ENCODE assay signal across 13 cellular contexts in genomic region chr19:5563941-5564612, GRCh38. TPM values are rescaled to one million over a fixed set of nuclear protein-coding genes. Genes with fewer than 3 reads are reported as not detected.
DNase-seq lines count a peak whose midpoint lies in the region; ATAC-seq and TF ChIP-seq lines count a peak whose summit lies in the region.
"Had no signal": no experiment of that assay in that cellular context is flagged by ENCODE, and none has a peak within 500 bp of the region (broad histone marks: within the 10 kb centered on the region; RNA-seq: fewer than 3 reads in every experiment).

No MANE protein-coding gene starts in this region.

- no TSS peak for BruUV-seq in PC-3 (replicated peaks; lab: Mats Ljungman, UMichigan)

- POLR2A ChIA-PET in PC-3 (lab: Charles Lee; ENCODE audit: unreplicated experiment) (no interaction called here), HEK293T (lab: Yijun Ruan, JAX) (no interaction called here)

- H3K9ac ChIP-seq in PC-3 (ENCODE audit: low read length), result no peak overlapping the region

- TF ChIP-seq CTCF in PC-3 (conservative IDR thresholded peaks at IDR 0.05; ENCODE audit: low read depth, low read length), result no peak
- no peak for TF ChIP-seq CTCF in fibroblast of villous mesenchyme (IDR thresholded peaks at IDR 0.05; ENCODE audit: insufficient read depth, low read depth, low read length)
- no peak for TF ChIP-seq CTCF in type B pancreatic cell (conservative IDR thresholded peaks at IDR 0.05)

- no peaks in the 10 kb centered on the region for H3F3A ChIP-seq in PC-3 (ENCODE audit: low read length, unreplicated experiment)

- H3K27me3 ChIP-seq in PC-3 (ENCODE audit: low read length), result peaks cover 21% of the 10 kb centered on the region

- H3K27ac Mint-ChIP-seq in type B pancreatic cell, result peak overlapping the region; percentile 84
- H3K27ac Mint-ChIP-seq: activated naive CD8-positive, alpha-beta T cell had no signal

- H3K4me2 ChIP-seq in PC-3 (ENCODE audit: low read length), result no peak overlapping the region

- no peak overlapping the region for H3K4me3 ChIP-seq in PC-3 (ENCODE audit: low read length)
- no peak overlapping the region for H3K4me3 ChIP-seq in fibroblast of villous mesenchyme (ENCODE audit: low read depth, low read length)

- H3K9me3 ChIP-seq in PC-3 (ENCODE audit: low read length), result no peaks in the 10 kb centered on the region
- H3K9me3 ChIP-seq: neutrophil had no signal

- H2AFZ ChIP-seq in PC-3 (ENCODE audit: low read length), result no peak overlapping the region

- H4K20me1 ChIP-seq in PC-3 (ENCODE audit: low read length), result no peaks in the 10 kb centered on the region

- peak; percentile 39; the same call in 1 of the 2 replicates for ATAC-seq in PC-3
- no peak for ATAC-seq in GM19452 (IDR thresholded peaks at IDR 0.05; ENCODE audit: unreplicated experiment)
- no peak for ATAC-seq in HG02840 (IDR thresholded peaks at IDR 0.05; ENCODE audit: low FRiP score, unreplicated experiment)
- ATAC-seq: left colon had no signal

- H3K36me3 Mint-ChIP-seq in type B pancreatic cell, result no peaks in the 10 kb centered on the region

- H3K4me1 Mint-ChIP-seq in type B pancreatic cell (ENCODE audit: unreplicated experiment), result peaks cover 5% of the 10 kb centered on the region

- H3K9me2 ChIP-seq in PC-3 (replicated peaks; ENCODE audit: low read length), result no peaks in the 10 kb centered on the region

- H3K27me3 Mint-ChIP-seq in type B pancreatic cell, result peaks cover 12% of the 10 kb centered on the region

- CTCF ChIA-PET in PC-3 (lab: Charles Lee) (no interaction called here), HEK293T (lab: Yijun Ruan, JAX) (interaction anchor here (0.6 to 0.7 kb wide), 2 partner anchors 8 to 9 kb away, joined by 3 to 4 read pairs; no protein-coding TSS in a partner anchor)

- H3K4me1 ChIP-seq in PC-3 (ENCODE audit: insufficient read depth, low read length), result no peaks in the 10 kb centered on the region

- H3K9me3 Mint-ChIP-seq in type B pancreatic cell, result no peaks in the 10 kb centered on the region

- no peaks in the 10 kb centered on the region for H3K36me3 ChIP-seq in PC-3 (ENCODE audit: low read depth, low read length)
- H3K36me3 ChIP-seq: neutrophil had no signal

- H3K27ac ChIP-seq in PC-3 (ENCODE audit: low read length), result no peak overlapping the region
- H3K27ac ChIP-seq: neutrophil had no signal

- H3K79me2 ChIP-seq in PC-3 (ENCODE audit: low read length), result no peaks in the 10 kb centered on the region

- H3K4me3 Mint-ChIP-seq in type B pancreatic cell, result peak overlapping the region; percentile 67
- H3K4me3 Mint-ChIP-seq: activated naive CD8-positive, alpha-beta T cell had no signal

- DNase-seq in SKM-1 treated with dmso at 0.1 percent for 144 hours (lab: John Stamatoyannopoulos, UW; ENCODE audit: unreplicated experiment) (peak; percentile 19), SKM-1 (lab: John Stamatoyannopoulos, UW; ENCODE audit: unreplicated experiment) (no peak), PC-3 (peak; percentile 58), fibroblast of villous mesenchyme (ENCODE audit: low read depth) (peak; percentile 62), type B pancreatic cell (ENCODE audit: extremely low spot score, unreplicated experiment) (no peak), HEK293T (ENCODE audit: extremely low spot score) (no peak)
- DNase-seq: left colon; NCI-H187 treated with DMSO at 0.1 percent for 48 hours; stimulated activated CD4-positive, alpha-beta T cell treated with anti-CD3 and anti-CD28 coated beads, Interleukin-12 subunit alpha, Interleukin-12 subunit beta, amount 100 ng/mL, for 4 hours had no signal

- intact Hi-C loops in PC-3 (cut with micrococcal nuclease), result no loop called here

TF ChIP-seq in HEK293T, 16 proteins besides CTCF, POLR2A, EP300 and RAD21:
- TF ChIP-seq FOXA1 (IDR thresholded peaks at IDR 0.05) (no peak), PKNOX1 (IDR thresholded peaks at IDR 0.05) (no peak), BHLHE40 (IDR thresholded peaks at IDR 0.05; ENCODE audit: borderline replicate concordance) (no peak)

RNA-seq across cellular contexts. Expression of gene TINCR, which starts 3.7 kb away (rescaled TPM):
- total RNA-seq in PC-3 (2014; rRNA removed) (0.58 and 0.69 TPM in 2 replicates), fibroblast of villous mesenchyme (not detected in 2 replicates), type B pancreatic cell (ENCODE audit: low replicate concordance) (9.0 and 52.4 TPM in 2 replicates)

RNA-seq across cellular contexts. Expression of gene SAFB2, which starts 58.5 kb away (rescaled TPM):
- total RNA-seq in PC-3 (2014; rRNA removed) (77.5 and 101 TPM in 2 replicates), fibroblast of villous mesenchyme (30.6 and 39.7 TPM in 2 replicates), type B pancreatic cell (ENCODE audit: low replicate concordance) (60.9 and 93.4 TPM in 2 replicates)

RNA-seq across cellular contexts. Expression of gene SAFB, which starts 58.8 kb away (rescaled TPM):
- total RNA-seq in PC-3 (2014; rRNA removed) (94.9 and 164 TPM in 2 replicates), fibroblast of villous mesenchyme (37.4 and 40.6 TPM in 2 replicates), type B pancreatic cell (ENCODE audit: low replicate concordance) (103 and 127 TPM in 2 replicates)

Comparison
In these comparisons a context has a peak if more than half of its experiments do, and no peak if none do; other contexts are left out.
1. DNase-seq: peak in SKM-1 treated with dmso at 0.1 percent for 144 hours (single experiment), PC-3 (single experiment) and fibroblast of villous mesenchyme (single experiment); none in SKM-1 (single experiment), type B pancreatic cell (single experiment) and HEK293T (single experiment).